Comparison of ENCODE assay signal across 20 cellular contexts in genomic region chr19:18183529-18183928, GRCh38. TPM values are rescaled to one million over a fixed set of nuclear protein-coding genes. Genes with fewer than 3 reads are reported as not detected.
"Had no signal": no experiment of that assay in that cellular context is flagged by ENCODE, and none has a peak within 500 bp of the region (broad histone marks: within the 10 kb centered on the region; RNA-seq: fewer than 3 reads in every experiment).

No MANE protein-coding gene starts in this region.

- H3K4me2 ChIP-seq: hepatocyte had no signal

- H3K9me3 ChIP-seq: neutrophil, suprapubic skin, thyroid gland, upper lobe of left lung, uterus had no signal

- H3K27me3 ChIP-seq: foreskin keratinocyte, hepatocyte, neutrophil, suprapubic skin, thyroid gland, upper lobe of left lung, uterus had no signal

- H3K36me3 ChIP-seq: suprapubic skin, thyroid gland, upper lobe of left lung, uterus had no signal

- H3K4me3 ChIP-seq: coronary artery, hepatocyte, suprapubic skin, thyroid gland, upper lobe of left lung, uterus had no signal

- H2AFZ ChIP-seq: hepatocyte had no signal

- ATAC-seq: foreskin keratinocyte; naive thymus-derived CD4-positive, alpha-beta T cell; sciatic nerve had no signal

- H3K27ac ChIP-seq: coronary artery, foreskin keratinocyte, hepatocyte, neutrophil, suprapubic skin, thyroid gland, upper lobe of left lung, uterus had no signal

- H3K4me1 ChIP-seq: foreskin keratinocyte, suprapubic skin, thyroid gland, upper lobe of left lung, uterus had no signal

- H3K79me2 ChIP-seq: hepatocyte had no signal

- DNase-seq: effector CD4-positive, alpha-beta T cell; endodermal cell; erythroblast; foreskin keratinocyte; head of caudate nucleus; kidney; mesendoderm; naive thymus-derived CD4-positive, alpha-beta T cell; posterior cingulate gyrus; stimulated activated CD4-positive, alpha-beta T cell treated with anti-CD3 and anti-CD28 coated beads, Interleukin-2, amount 100 ng/mL, for 24 hours; stimulated activated CD4-positive, alpha-beta T cell treated with anti-CD3 and anti-CD28 coated beads, Interleukin-4, amount 100 ng/mL, for 4 hours; stimulated activated naive CD4-positive, alpha-beta T cell; thyroid gland; upper lobe of left lung; uterus had no signal

RNA-seq across cellular contexts. Expression of gene PDE4C, which starts 42.7 kb away (rescaled TPM):
- total RNA-seq: foreskin keratinocyte; naive thymus-derived CD4-positive, alpha-beta T cell had no signal
